1 cellular context compared by ENCODE assay signal in the genomic region with DNA sequence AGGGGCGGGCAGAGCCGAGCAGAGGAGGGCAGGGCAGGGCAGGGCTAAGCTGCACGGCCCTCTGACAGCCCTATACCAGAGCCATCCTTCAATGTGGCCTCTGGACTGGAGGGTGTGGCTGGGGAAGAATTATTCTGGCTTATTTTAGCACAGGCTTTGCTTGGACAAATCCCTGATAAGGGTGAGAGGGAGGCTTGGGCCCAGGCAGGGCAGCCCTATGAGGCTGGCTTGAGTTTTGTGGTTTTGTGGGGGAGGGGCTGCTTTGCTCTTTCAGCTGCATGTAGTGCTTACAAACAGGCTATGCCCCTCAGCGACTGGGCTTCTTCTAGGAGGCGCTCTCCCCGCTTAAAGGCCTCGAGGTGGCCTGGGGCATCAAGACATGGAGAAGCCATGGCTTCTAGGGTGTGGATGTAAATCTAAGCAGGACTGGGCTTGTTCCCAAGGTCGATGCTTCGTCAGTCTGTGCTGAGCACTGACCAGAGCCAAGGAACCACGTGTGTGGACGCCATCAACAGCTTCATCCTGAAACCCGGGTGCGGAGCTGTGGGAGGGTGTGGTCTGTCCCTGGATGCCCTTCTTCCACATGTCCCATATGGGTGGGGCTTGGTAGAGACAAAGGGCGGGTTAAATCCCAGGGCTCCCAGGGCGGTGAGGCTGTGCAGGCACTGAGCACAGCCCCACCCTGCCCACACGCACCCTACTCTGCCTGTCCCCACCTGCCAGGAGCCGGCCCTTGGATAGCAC.
TF ChIP-seq lines count a peak whose summit lies in the region.

No MANE protein-coding gene starts in this region.

TF ChIP-seq in K562, 482 proteins besides CTCF, POLR2A, EP300 and RAD21 (continued from another document and continues in another):
- TF ChIP-seq, protein P1, sequence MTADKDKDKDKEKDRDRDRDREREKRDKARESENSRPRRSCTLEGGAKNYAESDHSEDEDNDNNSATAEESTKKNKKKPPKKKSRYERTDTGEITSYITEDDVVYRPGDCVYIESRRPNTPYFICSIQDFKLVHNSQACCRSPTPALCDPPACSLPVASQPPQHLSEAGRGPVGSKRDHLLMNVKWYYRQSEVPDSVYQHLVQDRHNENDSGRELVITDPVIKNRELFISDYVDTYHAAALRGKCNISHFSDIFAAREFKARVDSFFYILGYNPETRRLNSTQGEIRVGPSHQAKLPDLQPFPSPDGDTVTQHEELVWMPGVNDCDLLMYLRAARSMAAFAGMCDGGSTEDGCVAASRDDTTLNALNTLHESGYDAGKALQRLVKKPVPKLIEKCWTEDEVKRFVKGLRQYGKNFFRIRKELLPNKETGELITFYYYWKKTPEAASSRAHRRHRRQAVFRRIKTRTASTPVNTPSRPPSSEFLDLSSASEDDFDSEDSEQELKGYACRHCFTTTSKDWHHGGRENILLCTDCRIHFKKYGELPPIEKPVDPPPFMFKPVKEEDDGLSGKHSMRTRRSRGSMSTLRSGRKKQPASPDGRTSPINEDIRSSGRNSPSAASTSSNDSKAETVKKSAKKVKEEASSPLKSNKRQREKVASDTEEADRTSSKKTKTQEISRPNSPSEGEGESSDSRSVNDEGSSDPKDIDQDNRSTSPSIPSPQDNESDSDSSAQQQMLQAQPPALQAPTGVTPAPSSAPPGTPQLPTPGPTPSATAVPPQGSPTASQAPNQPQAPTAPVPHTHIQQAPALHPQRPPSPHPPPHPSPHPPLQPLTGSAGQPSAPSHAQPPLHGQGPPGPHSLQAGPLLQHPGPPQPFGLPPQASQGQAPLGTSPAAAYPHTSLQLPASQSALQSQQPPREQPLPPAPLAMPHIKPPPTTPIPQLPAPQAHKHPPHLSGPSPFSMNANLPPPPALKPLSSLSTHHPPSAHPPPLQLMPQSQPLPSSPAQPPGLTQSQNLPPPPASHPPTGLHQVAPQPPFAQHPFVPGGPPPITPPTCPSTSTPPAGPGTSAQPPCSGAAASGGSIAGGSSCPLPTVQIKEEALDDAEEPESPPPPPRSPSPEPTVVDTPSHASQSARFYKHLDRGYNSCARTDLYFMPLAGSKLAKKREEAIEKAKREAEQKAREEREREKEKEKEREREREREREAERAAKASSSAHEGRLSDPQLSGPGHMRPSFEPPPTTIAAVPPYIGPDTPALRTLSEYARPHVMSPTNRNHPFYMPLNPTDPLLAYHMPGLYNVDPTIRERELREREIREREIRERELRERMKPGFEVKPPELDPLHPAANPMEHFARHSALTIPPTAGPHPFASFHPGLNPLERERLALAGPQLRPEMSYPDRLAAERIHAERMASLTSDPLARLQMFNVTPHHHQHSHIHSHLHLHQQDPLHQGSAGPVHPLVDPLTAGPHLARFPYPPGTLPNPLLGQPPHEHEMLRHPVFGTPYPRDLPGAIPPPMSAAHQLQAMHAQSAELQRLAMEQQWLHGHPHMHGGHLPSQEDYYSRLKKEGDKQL (CRISPR knock-in tag; IDR thresholded peaks at IDR 0.05; ENCODE audit: borderline replicate concordance): no peak
- TF ChIP-seq NONO (IDR thresholded peaks at IDR 0.05; ENCODE audit: low read depth in 2 of 2, low read length in 1 of 2) (no peak), RBM15 (IDR thresholded peaks at IDR 0.05; ENCODE audit: insufficient read depth, low read length) (no peak), NEUROD1 (IDR thresholded peaks at IDR 0.05; ENCODE audit: borderline replicate concordance, low read depth, low read length, partially characterized antibody) (no peak), KAT8 (IDR thresholded peaks at IDR 0.05; ENCODE audit: low read depth) (no peak), ZNF696 (CRISPR knock-in tag; conservative IDR thresholded peaks at IDR 0.05) (no peak), PHB2 (IDR thresholded peaks at IDR 0.05; ENCODE audit: low read depth) (no peak), TSC22D4 (tag; IDR thresholded peaks at IDR 0.05) (no peak), MTA3 (IDR thresholded peaks at IDR 0.05; ENCODE audit: borderline replicate concordance) (no peak), KDM1A (IDR thresholded peaks at IDR 0.05) (peak in 1 of 2 experiments; percentile 19; a peak in 1 of 4 replicates), ZNF184 (CRISPR knock-in tag; IDR thresholded peaks at IDR 0.05) (no peak), BCL6 (CRISPR knock-in tag; IDR thresholded peaks at IDR 0.05) (no peak), ELF2 (CRISPR knock-in tag; IDR thresholded peaks at IDR 0.05) (no peak), NCOA4 (IDR thresholded peaks at IDR 0.05; ENCODE audit: partially characterized antibody) (no peak), ZBTB17 (CRISPR knock-in tag; IDR thresholded peaks at IDR 0.05) (0 out of 2 replicates have a peak, but pooled peaks have one; percentile 16), EP400 (IDR thresholded peaks at IDR 0.05) (no peak), GABPA (tag; conservative IDR thresholded peaks at IDR 0.05; ENCODE audit: low read depth) (no peak), CBFB (CRISPR knock-in tag; IDR thresholded peaks at IDR 0.05) (no peak), ZNF79 (CRISPR knock-in tag; IDR thresholded peaks at IDR 0.05; ENCODE audit: low read depth) (no peak), E2F3 (CRISPR knock-in tag; IDR thresholded peaks at IDR 0.05) (no peak), CAMTA2 (CRISPR knock-in tag; conservative IDR thresholded peaks at IDR 0.05) (no peak), MAFF (IDR thresholded peaks at IDR 0.05; ENCODE audit: low read length) (no peak), ZNF444 (CRISPR knock-in tag; IDR thresholded peaks at IDR 0.05) (no peak)
- TF ChIP-seq, protein P2, sequence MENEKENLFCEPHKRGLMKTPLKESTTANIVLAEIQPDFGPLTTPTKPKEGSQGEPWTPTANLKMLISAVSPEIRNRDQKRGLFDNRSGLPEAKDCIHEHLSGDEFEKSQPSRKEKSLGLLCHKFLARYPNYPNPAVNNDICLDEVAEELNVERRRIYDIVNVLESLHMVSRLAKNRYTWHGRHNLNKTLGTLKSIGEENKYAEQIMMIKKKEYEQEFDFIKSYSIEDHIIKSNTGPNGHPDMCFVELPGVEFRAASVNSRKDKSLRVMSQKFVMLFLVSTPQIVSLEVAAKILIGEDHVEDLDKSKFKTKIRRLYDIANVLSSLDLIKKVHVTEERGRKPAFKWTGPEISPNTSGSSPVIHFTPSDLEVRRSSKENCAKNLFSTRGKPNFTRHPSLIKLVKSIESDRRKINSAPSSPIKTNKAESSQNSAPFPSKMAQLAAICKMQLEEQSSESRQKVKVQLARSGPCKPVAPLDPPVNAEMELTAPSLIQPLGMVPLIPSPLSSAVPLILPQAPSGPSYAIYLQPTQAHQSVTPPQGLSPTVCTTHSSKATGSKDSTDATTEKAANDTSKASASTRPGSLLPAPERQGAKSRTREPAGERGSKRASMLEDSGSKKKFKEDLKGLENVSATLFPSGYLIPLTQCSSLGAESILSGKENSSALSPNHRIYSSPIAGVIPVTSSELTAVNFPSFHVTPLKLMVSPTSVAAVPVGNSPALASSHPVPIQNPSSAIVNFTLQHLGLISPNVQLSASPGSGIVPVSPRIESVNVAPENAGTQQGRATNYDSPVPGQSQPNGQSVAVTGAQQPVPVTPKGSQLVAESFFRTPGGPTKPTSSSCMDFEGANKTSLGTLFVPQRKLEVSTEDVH (IDR thresholded peaks at IDR 0.05; ENCODE audit: low read depth, partially characterized antibody): no peak
- TF ChIP-seq, protein P3, sequence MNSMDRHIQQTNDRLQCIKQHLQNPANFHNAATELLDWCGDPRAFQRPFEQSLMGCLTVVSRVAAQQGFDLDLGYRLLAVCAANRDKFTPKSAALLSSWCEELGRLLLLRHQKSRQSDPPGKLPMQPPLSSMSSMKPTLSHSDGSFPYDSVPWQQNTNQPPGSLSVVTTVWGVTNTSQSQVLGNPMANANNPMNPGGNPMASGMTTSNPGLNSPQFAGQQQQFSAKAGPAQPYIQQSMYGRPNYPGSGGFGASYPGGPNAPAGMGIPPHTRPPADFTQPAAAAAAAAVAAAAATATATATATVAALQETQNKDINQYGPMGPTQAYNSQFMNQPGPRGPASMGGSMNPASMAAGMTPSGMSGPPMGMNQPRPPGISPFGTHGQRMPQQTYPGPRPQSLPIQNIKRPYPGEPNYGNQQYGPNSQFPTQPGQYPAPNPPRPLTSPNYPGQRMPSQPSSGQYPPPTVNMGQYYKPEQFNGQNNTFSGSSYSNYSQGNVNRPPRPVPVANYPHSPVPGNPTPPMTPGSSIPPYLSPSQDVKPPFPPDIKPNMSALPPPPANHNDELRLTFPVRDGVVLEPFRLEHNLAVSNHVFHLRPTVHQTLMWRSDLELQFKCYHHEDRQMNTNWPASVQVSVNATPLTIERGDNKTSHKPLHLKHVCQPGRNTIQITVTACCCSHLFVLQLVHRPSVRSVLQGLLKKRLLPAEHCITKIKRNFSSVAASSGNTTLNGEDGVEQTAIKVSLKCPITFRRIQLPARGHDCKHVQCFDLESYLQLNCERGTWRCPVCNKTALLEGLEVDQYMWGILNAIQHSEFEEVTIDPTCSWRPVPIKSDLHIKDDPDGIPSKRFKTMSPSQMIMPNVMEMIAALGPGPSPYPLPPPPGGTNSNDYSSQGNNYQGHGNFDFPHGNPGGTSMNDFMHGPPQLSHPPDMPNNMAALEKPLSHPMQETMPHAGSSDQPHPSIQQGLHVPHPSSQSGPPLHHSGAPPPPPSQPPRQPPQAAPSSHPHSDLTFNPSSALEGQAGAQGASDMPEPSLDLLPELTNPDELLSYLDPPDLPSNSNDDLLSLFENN (IDR thresholded peaks at IDR 0.05; ENCODE audit: low read depth in 2 of 2, low read length in 2 of 2): no peak
- TF ChIP-seq, protein P4, sequence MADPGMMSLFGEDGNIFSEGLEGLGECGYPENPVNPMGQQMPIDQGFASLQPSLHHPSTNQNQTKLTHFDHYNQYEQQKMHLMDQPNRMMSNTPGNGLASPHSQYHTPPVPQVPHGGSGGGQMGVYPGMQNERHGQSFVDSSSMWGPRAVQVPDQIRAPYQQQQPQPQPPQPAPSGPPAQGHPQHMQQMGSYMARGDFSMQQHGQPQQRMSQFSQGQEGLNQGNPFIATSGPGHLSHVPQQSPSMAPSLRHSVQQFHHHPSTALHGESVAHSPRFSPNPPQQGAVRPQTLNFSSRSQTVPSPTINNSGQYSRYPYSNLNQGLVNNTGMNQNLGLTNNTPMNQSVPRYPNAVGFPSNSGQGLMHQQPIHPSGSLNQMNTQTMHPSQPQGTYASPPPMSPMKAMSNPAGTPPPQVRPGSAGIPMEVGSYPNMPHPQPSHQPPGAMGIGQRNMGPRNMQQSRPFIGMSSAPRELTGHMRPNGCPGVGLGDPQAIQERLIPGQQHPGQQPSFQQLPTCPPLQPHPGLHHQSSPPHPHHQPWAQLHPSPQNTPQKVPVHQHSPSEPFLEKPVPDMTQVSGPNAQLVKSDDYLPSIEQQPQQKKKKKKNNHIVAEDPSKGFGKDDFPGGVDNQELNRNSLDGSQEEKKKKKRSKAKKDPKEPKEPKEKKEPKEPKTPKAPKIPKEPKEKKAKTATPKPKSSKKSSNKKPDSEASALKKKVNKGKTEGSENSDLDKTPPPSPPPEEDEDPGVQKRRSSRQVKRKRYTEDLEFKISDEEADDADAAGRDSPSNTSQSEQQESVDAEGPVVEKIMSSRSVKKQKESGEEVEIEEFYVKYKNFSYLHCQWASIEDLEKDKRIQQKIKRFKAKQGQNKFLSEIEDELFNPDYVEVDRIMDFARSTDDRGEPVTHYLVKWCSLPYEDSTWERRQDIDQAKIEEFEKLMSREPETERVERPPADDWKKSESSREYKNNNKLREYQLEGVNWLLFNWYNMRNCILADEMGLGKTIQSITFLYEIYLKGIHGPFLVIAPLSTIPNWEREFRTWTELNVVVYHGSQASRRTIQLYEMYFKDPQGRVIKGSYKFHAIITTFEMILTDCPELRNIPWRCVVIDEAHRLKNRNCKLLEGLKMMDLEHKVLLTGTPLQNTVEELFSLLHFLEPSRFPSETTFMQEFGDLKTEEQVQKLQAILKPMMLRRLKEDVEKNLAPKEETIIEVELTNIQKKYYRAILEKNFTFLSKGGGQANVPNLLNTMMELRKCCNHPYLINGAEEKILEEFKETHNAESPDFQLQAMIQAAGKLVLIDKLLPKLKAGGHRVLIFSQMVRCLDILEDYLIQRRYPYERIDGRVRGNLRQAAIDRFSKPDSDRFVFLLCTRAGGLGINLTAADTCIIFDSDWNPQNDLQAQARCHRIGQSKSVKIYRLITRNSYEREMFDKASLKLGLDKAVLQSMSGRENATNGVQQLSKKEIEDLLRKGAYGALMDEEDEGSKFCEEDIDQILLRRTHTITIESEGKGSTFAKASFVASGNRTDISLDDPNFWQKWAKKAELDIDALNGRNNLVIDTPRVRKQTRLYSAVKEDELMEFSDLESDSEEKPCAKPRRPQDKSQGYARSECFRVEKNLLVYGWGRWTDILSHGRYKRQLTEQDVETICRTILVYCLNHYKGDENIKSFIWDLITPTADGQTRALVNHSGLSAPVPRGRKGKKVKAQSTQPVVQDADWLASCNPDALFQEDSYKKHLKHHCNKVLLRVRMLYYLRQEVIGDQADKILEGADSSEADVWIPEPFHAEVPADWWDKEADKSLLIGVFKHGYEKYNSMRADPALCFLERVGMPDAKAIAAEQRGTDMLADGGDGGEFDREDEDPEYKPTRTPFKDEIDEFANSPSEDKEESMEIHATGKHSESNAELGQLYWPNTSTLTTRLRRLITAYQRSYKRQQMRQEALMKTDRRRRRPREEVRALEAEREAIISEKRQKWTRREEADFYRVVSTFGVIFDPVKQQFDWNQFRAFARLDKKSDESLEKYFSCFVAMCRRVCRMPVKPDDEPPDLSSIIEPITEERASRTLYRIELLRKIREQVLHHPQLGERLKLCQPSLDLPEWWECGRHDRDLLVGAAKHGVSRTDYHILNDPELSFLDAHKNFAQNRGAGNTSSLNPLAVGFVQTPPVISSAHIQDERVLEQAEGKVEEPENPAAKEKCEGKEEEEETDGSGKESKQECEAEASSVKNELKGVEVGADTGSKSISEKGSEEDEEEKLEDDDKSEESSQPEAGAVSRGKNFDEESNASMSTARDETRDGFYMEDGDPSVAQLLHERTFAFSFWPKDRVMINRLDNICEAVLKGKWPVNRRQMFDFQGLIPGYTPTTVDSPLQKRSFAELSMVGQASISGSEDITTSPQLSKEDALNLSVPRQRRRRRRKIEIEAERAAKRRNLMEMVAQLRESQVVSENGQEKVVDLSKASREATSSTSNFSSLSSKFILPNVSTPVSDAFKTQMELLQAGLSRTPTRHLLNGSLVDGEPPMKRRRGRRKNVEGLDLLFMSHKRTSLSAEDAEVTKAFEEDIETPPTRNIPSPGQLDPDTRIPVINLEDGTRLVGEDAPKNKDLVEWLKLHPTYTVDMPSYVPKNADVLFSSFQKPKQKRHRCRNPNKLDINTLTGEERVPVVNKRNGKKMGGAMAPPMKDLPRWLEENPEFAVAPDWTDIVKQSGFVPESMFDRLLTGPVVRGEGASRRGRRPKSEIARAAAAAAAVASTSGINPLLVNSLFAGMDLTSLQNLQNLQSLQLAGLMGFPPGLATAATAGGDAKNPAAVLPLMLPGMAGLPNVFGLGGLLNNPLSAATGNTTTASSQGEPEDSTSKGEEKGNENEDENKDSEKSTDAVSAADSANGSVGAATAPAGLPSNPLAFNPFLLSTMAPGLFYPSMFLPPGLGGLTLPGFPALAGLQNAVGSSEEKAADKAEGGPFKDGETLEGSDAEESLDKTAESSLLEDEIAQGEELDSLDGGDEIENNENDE (IDR thresholded peaks at IDR 0.05; ENCODE audit: low read depth, low read length): no peak
- TF ChIP-seq, protein P5, sequence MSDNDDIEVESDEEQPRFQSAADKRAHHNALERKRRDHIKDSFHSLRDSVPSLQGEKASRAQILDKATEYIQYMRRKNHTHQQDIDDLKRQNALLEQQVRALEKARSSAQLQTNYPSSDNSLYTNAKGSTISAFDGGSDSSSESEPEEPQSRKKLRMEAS (CRISPR knock-in tag; IDR thresholded peaks at IDR 0.05): peak; percentile 61
